In genomic region chr1:56967900-56968832, GRCh38 we compare ENCODE assay signal across 9 cellular contexts. TPM values are rescaled to one million over a fixed set of nuclear protein-coding genes. Genes with fewer than 3 reads are reported as not detected.
DNase-seq lines count a peak whose midpoint lies in the region; ATAC-seq and TF ChIP-seq lines count a peak whose summit lies in the region.
"Had no signal": no experiment of that assay in that cellular context is flagged by ENCODE, and none has a peak within 500 bp of the region (broad histone marks: within the 10 kb centered on the region; RNA-seq: fewer than 3 reads in every experiment).

No MANE protein-coding gene starts in this region.

- H3K4me3 ChIP-seq in RWPE2 (ENCODE audit: severe bottlenecking) (no peak overlapping the region), right cardiac atrium (ENCODE audit: low read length) (no peak overlapping the region)
- H3K4me3 ChIP-seq: ovary had no signal

- H3K4me1 ChIP-seq in RWPE2 (ENCODE audit: insufficient read depth, poor library complexity, severe bottlenecking) (no peaks in the 10 kb centered on the region), right cardiac atrium (ENCODE audit: control insufficient read depth, insufficient read depth, low read length) (no peaks in the 10 kb centered on the region)

- no peak for ATAC-seq in RWPE2 (ENCODE audit: low read depth)
- no peak for ATAC-seq in right cardiac atrium
- no peak for ATAC-seq in GM21723 (IDR thresholded peaks at IDR 0.05; ENCODE audit: unreplicated experiment)
- no peak for ATAC-seq in HG03342 (IDR thresholded peaks at IDR 0.05; ENCODE audit: unreplicated experiment)

- H3K27me3 ChIP-seq in RWPE2 (ENCODE audit: insufficient read depth, poor library complexity, severe bottlenecking): no peaks in the 10 kb centered on the region
- no peaks in the 10 kb centered on the region for H3K27me3 ChIP-seq in right cardiac atrium (ENCODE audit: control insufficient read depth, insufficient read depth)
- H3K27me3 ChIP-seq: ovary had no signal

- intact Hi-C loops in right cardiac atrium (cut with DNase I): no loop called here

- H3K27ac ChIP-seq in RWPE2 (ENCODE audit: poor library complexity, severe bottlenecking) (no peak overlapping the region), right cardiac atrium (ENCODE audit: low read length) (no peak overlapping the region)
- H3K27ac ChIP-seq: ovary had no signal

- 41% methylated on average over 15 of the region's 15 CpGs for WGBS in right cardiac atrium

- no peaks in the 10 kb centered on the region for H3K9me3 ChIP-seq in RWPE2 (ENCODE audit: severe bottlenecking)
- no peaks in the 10 kb centered on the region for H3K9me3 ChIP-seq in right cardiac atrium (ENCODE audit: control insufficient read depth, low read length)
- H3K9me3 ChIP-seq: ovary had no signal

- peak; percentile 3 for TF ChIP-seq CTCF in RWPE2 (IDR thresholded peaks at IDR 0.05; ENCODE audit: poor library complexity, severe bottlenecking)

- DNase-seq in 8988T (peak; percentile 18), ELF-1 (ENCODE audit: low read depth, low spot score) (peak; percentile 55), RWPE2 (ENCODE audit: low spot score) (no peak), right cardiac atrium (peak in 2 of 3 donors; percentile 16 to 46), NCI-H187 treated with DMSO at 0.1 percent for 48 hours (lab: John Stamatoyannopoulos, UW) (no peak), ureter (ENCODE audit: low spot score) (no peak)

- no peaks in the 10 kb centered on the region for H3K36me3 ChIP-seq in RWPE2 (ENCODE audit: low read depth)
- H3K36me3 ChIP-seq: ovary had no signal

RNA-seq across cellular contexts. Expression of gene C8B, which starts 2.4 kb away (rescaled TPM):
- total RNA-seq in right cardiac atrium (not detected), ureter (not detected)
- polyA plus RNA-seq in right cardiac atrium: not detected
- polyA plus RNA-seq: ovary had no signal

Comparison
In these comparisons a context has a peak if more than half of its experiments do, and no peak if none do; other contexts are left out.
1. DNase-seq: peak in 8988T (single experiment), ELF-1 (single experiment) and right cardiac atrium (2 of 3); none in RWPE2 (single experiment), NCI-H187 treated with DMSO at 0.1 percent for 48 hours (single experiment) and ureter (single experiment).